8 cellular contexts compared by ENCODE assay signal in the genomic region with DNA sequence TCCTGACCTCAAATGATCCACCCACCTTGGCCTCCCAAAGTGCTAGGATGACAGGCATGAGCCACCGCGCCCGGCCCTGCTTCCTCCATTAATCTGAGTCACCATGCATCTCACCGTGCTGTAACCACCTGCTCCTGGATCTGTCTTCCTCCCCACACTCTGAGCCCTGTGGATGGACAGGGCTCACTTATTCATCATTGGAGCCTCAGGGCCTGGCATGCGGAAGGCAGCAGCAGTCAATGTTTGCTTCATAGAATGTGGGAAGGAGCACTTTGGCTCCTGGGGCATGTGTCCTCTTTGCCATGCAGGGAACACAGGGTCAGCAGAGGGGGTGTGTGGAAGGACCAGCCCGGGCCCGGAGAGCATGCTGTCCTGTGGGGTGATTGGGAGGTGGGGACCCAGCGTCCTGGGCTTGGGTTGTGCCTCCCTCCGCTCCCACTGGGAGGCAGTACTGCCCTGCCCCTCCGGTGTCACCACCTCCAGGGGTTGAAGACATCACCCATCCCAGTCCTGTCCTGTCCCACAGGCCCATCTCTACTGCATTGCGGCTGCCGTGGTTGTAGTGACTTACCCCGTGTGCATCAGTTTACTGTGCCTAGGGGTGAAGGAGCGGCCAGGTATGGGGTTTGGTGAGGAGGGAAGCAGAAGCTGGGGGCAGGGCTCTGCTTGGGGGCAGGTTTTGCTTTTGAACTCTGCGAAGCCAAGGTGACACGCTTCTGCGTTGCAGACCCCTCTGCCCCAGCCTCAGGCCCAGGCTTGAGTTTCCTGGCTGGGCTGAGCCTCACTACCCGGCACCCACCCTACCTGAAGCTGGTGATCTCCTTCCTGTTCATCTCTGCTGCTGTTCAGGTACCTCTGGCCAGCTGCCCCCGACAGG. TPM values are rescaled to one million over a fixed set of nuclear protein-coding genes. Genes with fewer than 3 reads are reported as not detected.
DNase-seq lines count a peak whose midpoint lies in the region; ATAC-seq and TF ChIP-seq lines count a peak whose summit lies in the region.

No MANE protein-coding gene starts in this region.

- DNase-seq in AG04449 (ENCODE audit: low read depth, low spot score): no peak
- DNase-seq in GM13976 (ENCODE audit: low spot score): no peak
- peak; percentile 53 for DNase-seq in UCSD-AML1 (lab: John Stamatoyannopoulos, UW; ENCODE audit: unreplicated experiment)
- peak; percentile 74 for DNase-seq in islet precursor cell
- DNase-seq in H4 (ENCODE audit: low spot score): no peak

- POLR2A ChIA-PET in AG04449 (lab: Yijun Ruan, JAX): no interaction called here

- peak; percentile 31 for TF ChIP-seq CTCF in AG04449 (IDR thresholded peaks at IDR 0.05; ENCODE audit: insufficient read depth, low read length, missing control alignments)
- TF ChIP-seq CTCF in GM13976 (IDR thresholded peaks at IDR 0.05; ENCODE audit: borderline replicate concordance, control extremely low read depth, extremely low read depth, insufficient read depth, missing control alignments): peak; percentile 18

- CTCF ChIA-PET in AG04449 (lab: Yijun Ruan, JAX): no interaction called here

- no peak for ATAC-seq in GM21717 (IDR thresholded peaks at IDR 0.05; ENCODE audit: unreplicated experiment)
- ATAC-seq in HG02938 (IDR thresholded peaks at IDR 0.05; ENCODE audit: unreplicated experiment): no peak
- ATAC-seq in GM21381 (IDR thresholded peaks at IDR 0.05; ENCODE audit: unreplicated experiment): no peak

- H3K4me3 ChIP-seq in AG04449 (ENCODE audit: low read depth, low read length): no peak overlapping the region

- in situ Hi-C loops in GM13976 (cut with MboI; ENCODE audit: low sequenced_read_pairs, unreplicated experiment): no loop called here

RNA-seq across cellular contexts. Expression of a gene that starts 11.5 kb away (rescaled TPM):
- total RNA-seq in H4 (2014; rRNA removed; shearing (Covaris generic)): 0.72 TPM in 1 of 2 replicates, not detected in the other

RNA-seq across cellular contexts. Expression of a gene that starts 25.8 kb away (rescaled TPM):
- total RNA-seq in H4 (2014; rRNA removed; shearing (Covaris generic)): 7.1 and 7.6 TPM in 2 replicates

RNA-seq across cellular contexts. Expression of a gene that starts 28.2 kb away (rescaled TPM):
- total RNA-seq in H4 (2014; rRNA removed; shearing (Covaris generic)): 0.58 TPM in 1 of 2 replicates, not detected in the other

RNA-seq across cellular contexts. Expression of a gene that starts 54.8 kb away (rescaled TPM):
- 178 and 188 TPM in 2 replicates for total RNA-seq in H4 (2014; rRNA removed; shearing (Covaris generic))

Comparison
In these comparisons a context has a peak if more than half of its experiments do, and no peak if none do; other contexts are left out.
1. DNase-seq: peak in UCSD-AML1 (single experiment) and islet precursor cell (single experiment); none in AG04449 (single experiment), GM13976 (single experiment) and H4 (single experiment).